ENCODE assay signal across 8 cellular contexts in the genomic region with DNA sequence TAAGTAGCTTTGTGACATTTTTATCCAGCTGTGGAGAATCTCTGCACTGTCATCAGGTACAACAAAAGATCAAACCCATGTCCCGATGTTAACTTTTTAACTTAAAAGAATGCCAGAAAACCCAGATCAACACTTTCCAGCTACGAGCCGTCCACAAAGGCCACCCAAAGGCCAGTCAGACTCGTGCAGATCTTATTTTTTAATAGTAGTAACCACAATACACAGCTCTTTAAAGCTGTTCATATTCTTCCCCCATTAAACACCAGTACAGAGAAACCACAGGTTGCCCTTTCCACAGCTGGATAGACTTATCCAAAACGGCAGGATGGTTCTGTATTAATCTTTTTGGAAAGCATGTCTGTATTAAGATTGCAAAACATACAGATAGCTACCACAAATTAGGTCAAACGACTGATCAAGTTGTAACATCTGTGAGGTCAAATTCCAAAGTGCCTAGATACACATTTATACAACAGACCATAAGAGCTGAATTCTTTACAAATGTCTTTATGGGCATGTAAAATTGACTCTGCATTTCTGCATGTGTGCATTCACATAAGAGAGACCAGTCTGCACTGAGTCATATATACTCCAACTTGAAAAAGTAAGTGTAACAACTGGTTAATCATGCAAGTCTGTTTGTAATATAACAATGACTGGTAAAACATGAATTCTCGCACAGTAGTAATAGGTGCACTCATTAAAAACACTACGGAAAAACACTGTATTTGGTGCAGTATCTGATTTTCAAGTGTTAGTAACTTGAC. TPM values are rescaled to one million over a fixed set of nuclear protein-coding genes. Genes with fewer than 3 reads are reported as not detected.
DNase-seq lines count a peak whose midpoint lies in the region; ATAC-seq and TF ChIP-seq lines count a peak whose summit lies in the region.

No MANE protein-coding gene starts in this region.

- intact Hi-C loops in Panc1 (cut with micrococcal nuclease; ENCODE audit: unreplicated experiment) = no loop called here

- CTCF ChIA-PET in Panc1 (lab: Charles Lee) = interaction anchor here (0.5 to 0.6 kb wide), 2 partner anchors 294 to 396 kb away, joined by 3 to 6 read pairs; no protein-coding TSS in a partner anchor

- H3K9me3 ChIP-seq in Panc1 (ENCODE audit: control insufficient read depth, insufficient read depth, low read depth, low read length) = no peaks in the 10 kb centered on the region
- no peaks in the 10 kb centered on the region for H3K9me3 ChIP-seq in ectodermal cell (ENCODE audit: control insufficient read depth, low read length)

- peak overlapping the region; percentile 96 to 100 for H3K4me3 ChIP-seq in Panc1 (ENCODE audit: low read depth in 2 of 2, low read length in 2 of 2)
- peak overlapping the region; percentile 67 for H3K4me3 ChIP-seq in ectodermal cell (ENCODE audit: insufficient read depth, low read depth, low read length)

- H3K36me3 ChIP-seq in Panc1 (ENCODE audit: control insufficient read depth, insufficient read depth, low read length) (peaks cover 46% of the 10 kb centered on the region), ectodermal cell (ENCODE audit: control insufficient read depth, insufficient read depth, low read length) (peaks cover 5% of the 10 kb centered on the region)

- no TSS peak for BruUV-seq in Panc1 (replicated peaks; lab: Mats Ljungman, UMichigan)

- H3K4me1 ChIP-seq in Panc1 (ENCODE audit: control insufficient read depth, insufficient read depth, low read length) = peaks cover 35% of the 10 kb centered on the region
- H3K4me1 ChIP-seq in ectodermal cell (ENCODE audit: control insufficient read depth, insufficient read depth, low read length) = peaks cover 31% of the 10 kb centered on the region

- WGBS in ectodermal cell, 2 experiments = 48 to 64% methylated on average over 8 of the region's 8 CpGs

- ATAC-seq in Panc1 = no peak
- no peak for ATAC-seq in HG03135 (IDR thresholded peaks at IDR 0.05; ENCODE audit: unreplicated experiment)
- ATAC-seq in GM19463 (IDR thresholded peaks at IDR 0.05; ENCODE audit: unreplicated experiment) = no peak

- peak; percentile 60 for DNase-seq in NCI-H82 (lab: John Stamatoyannopoulos, UW)
- no peak for DNase-seq in NCI-H82 treated with DMSO at 0.1 percent for 48 hours (lab: John Stamatoyannopoulos, UW; ENCODE audit: unreplicated experiment)
- no peak for DNase-seq in Panc1 (ENCODE audit: low read depth, low spot score)
- peak; percentile 38 for DNase-seq in myocyte (ENCODE audit: low read depth)
- no peak for DNase-seq in LoVo (ENCODE audit: low spot score)

- no peak for TF ChIP-seq CTCF in Panc1 (IDR thresholded peaks at IDR 0.05)

- H3K27me3 ChIP-seq in Panc1 (ENCODE audit: control insufficient read depth, insufficient read depth, low read length) (no peaks in the 10 kb centered on the region), ectodermal cell (ENCODE audit: control insufficient read depth, insufficient read depth, low read length, poor library complexity, severe bottlenecking) (no peaks in the 10 kb centered on the region)

- POLR2A ChIA-PET in Panc1 (lab: Charles Lee) = interaction anchor here (0.5 to 2.3 kb wide), 7 partner anchors 8 to 471 kb away, joined by 3 to 10 read pairs (median 4); no protein-coding TSS in a partner anchor

- in situ Hi-C loops in Panc1 (cut with HindIII; ENCODE audit: low pct_unique_long_range_greater_than_20kb, low sequenced_read_pairs) = loop anchor here (25.0 kb wide), 1 partner anchor 357 kb away; no protein-coding TSS in a partner anchor

- H3K27ac ChIP-seq in Panc1 (ENCODE audit: low read length) (peak overlapping the region; percentile 99), ectodermal cell (ENCODE audit: insufficient read depth, low read depth, low read length, poor library complexity, severe bottlenecking) (no peak overlapping the region)

RNA-seq across cellular contexts. Expression of gene IRF2BP2, which starts 5.1 kb away (rescaled TPM):
- total RNA-seq in Panc1 (2021; ENCODE audit: unreplicated experiment) (187 TPM), myocyte (60.2 and 63.5 TPM in 2 replicates)
- 155 TPM for polyA plus RNA-seq in Panc1 (2012; ENCODE audit: insufficient read length)
- polyA plus RNA-seq in ectodermal cell (2013, experiment 1 of 4) = 56.3 TPM
- 39.8 TPM for polyA plus RNA-seq in ectodermal cell (2013, experiment 2 of 4)
- polyA plus RNA-seq in ectodermal cell (2013, experiment 3 of 4) = 41.4 TPM
- 51.6 TPM for polyA plus RNA-seq in ectodermal cell (2013, experiment 4 of 4)
- polyA plus RNA-seq in myocyte (2012) = 76.8 TPM

Comparison
In these comparisons a context has a peak if more than half of its experiments do, and no peak if none do; other contexts are left out.
1. DNase-seq: peak in NCI-H82 (single experiment) and myocyte (single experiment); none in NCI-H82 treated with DMSO at 0.1 percent for 48 hours (single experiment), Panc1 (single experiment) and LoVo (single experiment).